In genomic region chr6:33592280-33592594, GRCh38 we compare ENCODE assay signal across 1 cellular context.
A peak's percentile ranks its signal among the peaks of the same experiment; 100 is the strongest.
TF ChIP-seq lines count a peak whose summit lies in the region.

No MANE protein-coding gene starts in this region.

TF ChIP-seq in K562, 482 proteins besides CTCF, POLR2A, EP300 and RAD21:
- TF ChIP-seq E4F1 (CRISPR knock-in tag; IDR thresholded peaks at IDR 0.05; ENCODE audit: borderline replicate concordance) (no peak), NCOA2 (IDR thresholded peaks at IDR 0.05; ENCODE audit: partially characterized antibody in 2 of 2) (no peak), PREB (CRISPR knock-in tag; IDR thresholded peaks at IDR 0.05) (no peak), E2F1 (CRISPR knock-in tag; IDR thresholded peaks at IDR 0.05) (no peak), ZBTB7A (IDR thresholded peaks at IDR 0.05; ENCODE audit: borderline replicate concordance, control insufficient read depth, low read depth, low read length) (0 out of 2 replicates have a peak, but pooled peaks have one; percentile 17), ZBED1 (IDR thresholded peaks at IDR 0.05) (no peak), ZNF778 (CRISPR knock-in tag; IDR thresholded peaks at IDR 0.05) (no peak)
